ENCODE assay signal across 9 cellular contexts in the genomic region with DNA sequence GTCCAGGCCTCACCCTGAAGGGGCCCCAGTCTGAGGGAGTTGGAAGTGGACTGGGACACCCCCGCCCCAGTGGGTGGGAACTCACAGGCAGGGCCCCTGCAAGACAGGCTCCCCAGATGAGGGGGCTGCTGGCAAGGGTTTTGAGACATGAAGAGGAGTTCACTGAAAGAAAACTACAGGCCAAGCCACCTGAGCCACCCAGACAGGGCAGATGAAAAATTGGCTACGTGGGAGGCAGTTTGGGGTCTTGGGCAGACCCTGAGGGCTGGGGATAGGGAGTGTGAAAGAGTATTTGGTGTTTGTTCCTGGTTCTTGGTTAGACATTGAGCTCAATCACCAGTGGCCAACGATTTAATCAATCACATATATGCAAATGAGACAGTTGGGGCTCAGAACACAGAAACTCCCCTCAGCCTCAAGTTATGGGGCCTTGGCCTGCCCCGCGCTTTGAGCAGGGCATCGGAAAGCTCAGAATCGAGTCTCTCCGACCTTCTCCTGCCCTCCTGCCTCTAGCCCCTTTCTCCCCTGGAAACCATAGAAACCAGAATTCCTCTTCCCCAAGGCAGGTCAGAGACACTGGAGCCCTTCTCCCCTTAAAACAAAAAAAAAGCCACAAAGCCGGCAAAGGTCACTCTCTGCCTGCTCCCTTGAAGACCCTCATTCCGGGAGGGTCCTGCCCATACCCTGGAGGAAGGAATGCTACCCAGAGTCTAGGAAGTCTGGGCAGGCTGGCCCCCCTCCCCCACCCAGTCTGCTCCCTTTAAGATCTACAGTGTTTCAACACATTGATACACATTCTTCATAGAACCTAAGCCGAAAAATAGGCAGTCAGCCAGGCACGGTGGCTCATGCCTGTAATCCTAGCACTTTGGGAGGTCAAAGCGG. TPM values are rescaled to one million over a fixed set of nuclear protein-coding genes. Genes with fewer than 3 reads are reported as not detected.
DNase-seq lines count a peak whose midpoint lies in the region; ATAC-seq and TF ChIP-seq lines count a peak whose summit lies in the region.
"Had no signal": no experiment of that assay in that cellular context is flagged by ENCODE, and none has a peak within 500 bp of the region (broad histone marks: within the 10 kb centered on the region; RNA-seq: fewer than 3 reads in every experiment).

No MANE protein-coding gene starts in this region.

- no peaks in the 10 kb centered on the region for H3K27me3 Mint-ChIP-seq in CD4-positive, alpha-beta T cell
- peaks cover 8% of the 10 kb centered on the region for H3K27me3 Mint-ChIP-seq in nephron progenitor cell (ENCODE audit: low read depth, poor library complexity)

- intact Hi-C loops in CD4-positive, alpha-beta T cell (cut with DNase I, micrococcal nuclease) = no loop called here

- ATAC-seq in CD4-positive, alpha-beta T cell (ENCODE audit: poor library complexity) = no peak
- ATAC-seq in HG03135 (IDR thresholded peaks at IDR 0.05; ENCODE audit: unreplicated experiment) (no peak), HG02840 (IDR thresholded peaks at IDR 0.05; ENCODE audit: low FRiP score, unreplicated experiment) (no peak), GM19395 (IDR thresholded peaks at IDR 0.05; ENCODE audit: unreplicated experiment) (no peak)

- no peak for TF ChIP-seq CTCF in CD4-positive, alpha-beta T cell (IDR thresholded peaks at IDR 0.05)
- TF ChIP-seq CTCF in choroid plexus epithelial cell (conservative IDR thresholded peaks at IDR 0.05; ENCODE audit: low read depth, low read length) = peak; percentile 38
- TF ChIP-seq CTCF in nephron progenitor cell (IDR thresholded peaks at IDR 0.05) = no peak

- POLR2A ChIA-PET in CD4-positive, alpha-beta T cell (lab: Charles Lee) = interaction anchor here (2.1 kb wide), 1 partner anchor 20 kb away, joined by 10 read pairs; a partner anchor contains a TSS

- DNase-seq in CD4-positive, alpha-beta T cell = no peak
- peak; percentile 86 for DNase-seq in M059J (ENCODE audit: low read depth)
- peak; percentile 84 for DNase-seq in choroid plexus epithelial cell (ENCODE audit: low read depth)
- no peak for DNase-seq in nephron progenitor cell
- no peak for DNase-seq in NCI-H510A treated with DMSO at 0.1 percent for 48 hours (lab: John Stamatoyannopoulos, UW)
- DNase-seq: T-helper 9 cell had no signal

- H3K36me3 Mint-ChIP-seq in CD4-positive, alpha-beta T cell (ENCODE audit: low read depth) = peaks cover 17% of the 10 kb centered on the region
- H3K36me3 Mint-ChIP-seq in nephron progenitor cell (ENCODE audit: low read depth) = peaks cover 17% of the 10 kb centered on the region

- H3K27me3 ChIP-seq in CD4-positive, alpha-beta T cell (ENCODE audit: control insufficient read depth, insufficient read depth, low read length) = no peaks in the 10 kb centered on the region

- H3K27ac Mint-ChIP-seq in CD4-positive, alpha-beta T cell = peak overlapping the region; percentile 81
- H3K27ac Mint-ChIP-seq in nephron progenitor cell = peak overlapping the region; percentile 94

- CTCF ChIA-PET in CD4-positive, alpha-beta T cell (lab: Charles Lee) = interaction anchor here (1.1 to 3.1 kb wide), 3 partner anchors 12 to 51 kb away, joined by 3 to 10 read pairs (median 8); a partner anchor contains a TSS

- no peaks in the 10 kb centered on the region for H3K9me3 ChIP-seq in CD4-positive, alpha-beta T cell (ENCODE audit: control insufficient read depth, low read length)

- H3K4me1 Mint-ChIP-seq in CD4-positive, alpha-beta T cell (ENCODE audit: low read depth) = peaks cover 38% of the 10 kb centered on the region
- H3K4me1 Mint-ChIP-seq in nephron progenitor cell = peaks cover 62% of the 10 kb centered on the region

- H3K9me3 Mint-ChIP-seq in CD4-positive, alpha-beta T cell = no peaks in the 10 kb centered on the region
- H3K9me3 Mint-ChIP-seq in nephron progenitor cell = no peaks in the 10 kb centered on the region

- no peak overlapping the region for H3K27ac ChIP-seq in CD4-positive, alpha-beta T cell (ENCODE audit: low read depth, low read length)

- peak overlapping the region; percentile 71 for H3K4me3 Mint-ChIP-seq in CD4-positive, alpha-beta T cell
- H3K4me3 Mint-ChIP-seq in nephron progenitor cell = peak overlapping the region; percentile 66

- no peak overlapping the region for H3K4me3 ChIP-seq in choroid plexus epithelial cell (ENCODE audit: low read depth, low read length)

RNA-seq across cellular contexts. Expression of a gene that starts 1.3 kb away (rescaled TPM):
- 10 to 100 TPM; 34.1 to 41.3 TPM for total RNA-seq in CD4-positive, alpha-beta T cell
- 6.2 and 8.9 TPM in 2 replicates for total RNA-seq in M059J (2014; rRNA removed; shearing (Covaris generic))

RNA-seq across cellular contexts. Expression of a gene that starts 20.1 kb away (rescaled TPM):
- total RNA-seq in CD4-positive, alpha-beta T cell = 10 to 100 TPM; 44.0 to 50.9 TPM
- 55.3 and 61.9 TPM in 2 replicates for total RNA-seq in M059J (2014; rRNA removed; shearing (Covaris generic))

RNA-seq across cellular contexts. Expression of a gene that starts 41.8 kb away (rescaled TPM):
- under 1 TPM; 0.82 to 0.92 TPM for total RNA-seq in CD4-positive, alpha-beta T cell
- not detected in 2 replicates for total RNA-seq in M059J (2014; rRNA removed; shearing (Covaris generic))

RNA-seq across cellular contexts. Expression of a gene that starts 53.3 kb away (rescaled TPM):
- not detected for total RNA-seq in CD4-positive, alpha-beta T cell
- 3.3 and 5.4 TPM in 2 replicates for total RNA-seq in M059J (2014; rRNA removed; shearing (Covaris generic))

Comparison
In these comparisons a context has a peak if more than half of its experiments do, and no peak if none do; other contexts are left out.
1. DNase-seq: peak in M059J (single experiment) and choroid plexus epithelial cell (single experiment); none in CD4-positive, alpha-beta T cell (0 of 10), nephron progenitor cell (single experiment) and NCI-H510A treated with DMSO at 0.1 percent for 48 hours (single experiment).